ENCODE assay signal across 1 cellular context in genomic region chr7:143906895-143907294, GRCh38.
TF ChIP-seq lines count a peak whose summit lies in the region.

No MANE protein-coding gene starts in this region.

TF ChIP-seq in HepG2, 621 proteins besides CTCF, POLR2A, EP300 and RAD21 (continued from another document):
- peak; percentile 73 for TF ChIP-seq ZBTB33 (CRISPR knock-in tag; IDR thresholded peaks at IDR 0.05)
- TF ChIP-seq SOX6 (IDR thresholded peaks at IDR 0.05): no peak
- peak; percentile 93 for TF ChIP-seq SOX6 (CRISPR knock-in tag; IDR thresholded peaks at IDR 0.05)
- no peak for TF ChIP-seq ZNF138 (CRISPR knock-in tag; IDR thresholded peaks at IDR 0.05; ENCODE audit: low read depth)
- no peak for TF ChIP-seq ZBTB42 (CRISPR knock-in tag; IDR thresholded peaks at IDR 0.05)
- peak; percentile 62; the same call in 1 of the 2 replicates for TF ChIP-seq E2F1 (CRISPR knock-in tag; IDR thresholded peaks at IDR 0.05)
- peak; percentile 81 for TF ChIP-seq TBL1XR1 (IDR thresholded peaks at IDR 0.05; ENCODE audit: borderline replicate concordance, low read length, partially characterized antibody)
- no peak for TF ChIP-seq FOXK2 (IDR thresholded peaks at IDR 0.05)
- TF ChIP-seq HES4 (CRISPR knock-in tag; IDR thresholded peaks at IDR 0.05; ENCODE audit: borderline replicate concordance): no peak
- TF ChIP-seq SMYD3 (CRISPR knock-in tag; IDR thresholded peaks at IDR 0.05): no peak
- peak; percentile 99 for TF ChIP-seq RXRB (CRISPR knock-in tag; IDR thresholded peaks at IDR 0.05; ENCODE audit: borderline replicate concordance)
- peak; percentile 100 for TF ChIP-seq CEBPB (IDR thresholded peaks at IDR 0.05; ENCODE audit: borderline replicate concordance, low read depth, low read length)
- no peak for TF ChIP-seq PAX8 (CRISPR knock-in tag; IDR thresholded peaks at IDR 0.05; ENCODE audit: borderline replicate concordance)
- TF ChIP-seq, protein P1, sequence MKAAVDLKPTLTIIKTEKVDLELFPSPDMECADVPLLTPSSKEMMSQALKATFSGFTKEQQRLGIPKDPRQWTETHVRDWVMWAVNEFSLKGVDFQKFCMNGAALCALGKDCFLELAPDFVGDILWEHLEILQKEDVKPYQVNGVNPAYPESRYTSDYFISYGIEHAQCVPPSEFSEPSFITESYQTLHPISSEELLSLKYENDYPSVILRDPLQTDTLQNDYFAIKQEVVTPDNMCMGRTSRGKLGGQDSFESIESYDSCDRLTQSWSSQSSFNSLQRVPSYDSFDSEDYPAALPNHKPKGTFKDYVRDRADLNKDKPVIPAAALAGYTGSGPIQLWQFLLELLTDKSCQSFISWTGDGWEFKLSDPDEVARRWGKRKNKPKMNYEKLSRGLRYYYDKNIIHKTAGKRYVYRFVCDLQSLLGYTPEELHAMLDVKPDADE (CRISPR knock-in tag; IDR thresholded peaks at IDR 0.05): no peak
- TF ChIP-seq, protein P2, sequence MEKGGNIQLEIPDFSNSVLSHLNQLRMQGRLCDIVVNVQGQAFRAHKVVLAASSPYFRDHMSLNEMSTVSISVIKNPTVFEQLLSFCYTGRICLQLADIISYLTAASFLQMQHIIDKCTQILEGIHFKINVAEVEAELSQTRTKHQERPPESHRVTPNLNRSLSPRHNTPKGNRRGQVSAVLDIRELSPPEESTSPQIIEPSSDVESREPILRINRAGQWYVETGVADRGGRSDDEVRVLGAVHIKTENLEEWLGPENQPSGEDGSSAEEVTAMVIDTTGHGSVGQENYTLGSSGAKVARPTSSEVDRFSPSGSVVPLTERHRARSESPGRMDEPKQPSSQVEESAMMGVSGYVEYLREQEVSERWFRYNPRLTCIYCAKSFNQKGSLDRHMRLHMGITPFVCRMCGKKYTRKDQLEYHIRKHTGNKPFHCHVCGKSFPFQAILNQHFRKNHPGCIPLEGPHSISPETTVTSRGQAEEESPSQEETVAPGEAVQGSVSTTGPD (CRISPR knock-in tag; IDR thresholded peaks at IDR 0.05): no peak
- no peak for TF ChIP-seq EZH2 (conservative IDR thresholded peaks at IDR 0.05; ENCODE audit: low read depth, low read length)
- no peak for TF ChIP-seq U2AF2 (IDR thresholded peaks at IDR 0.05; ENCODE audit: low read depth, low read length)
- TF ChIP-seq ZNF607 (CRISPR knock-in tag; IDR thresholded peaks at IDR 0.05; ENCODE audit: borderline replicate concordance): no peak
- TF ChIP-seq FLYWCH1 (CRISPR knock-in tag; IDR thresholded peaks at IDR 0.05): no peak
- 0 out of 2 replicates have a peak, but pooled peaks have one; percentile 25 for TF ChIP-seq GMEB1 (CRISPR knock-in tag; IDR thresholded peaks at IDR 0.05; ENCODE audit: borderline replicate concordance)
